1 cellular context compared by ENCODE assay signal in the genomic region with DNA sequence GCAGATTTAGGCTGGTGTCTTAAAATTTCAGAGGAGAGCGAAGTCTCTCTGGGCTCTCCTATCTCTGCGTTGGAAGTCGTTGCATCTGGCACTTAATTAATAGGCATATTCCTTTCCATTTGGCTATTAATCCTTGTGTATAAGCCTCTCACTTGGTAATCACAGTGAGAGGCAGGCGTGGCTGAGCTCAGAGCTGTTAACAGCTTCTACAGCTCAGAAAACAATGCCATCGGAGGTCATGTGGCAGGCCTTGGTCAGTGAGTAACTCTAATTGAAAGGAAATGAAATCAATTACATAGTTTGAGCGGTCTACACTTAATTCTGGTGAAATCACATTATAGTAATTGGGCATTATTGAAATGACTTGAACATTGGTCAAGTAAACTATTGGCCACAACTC.
TF ChIP-seq lines count a peak whose summit lies in the region.

No MANE protein-coding gene starts in this region.

TF ChIP-seq in GM23338, 12 proteins besides CTCF, POLR2A, EP300 and RAD21 (continued from another document):
- TF ChIP-seq, protein P1, sequence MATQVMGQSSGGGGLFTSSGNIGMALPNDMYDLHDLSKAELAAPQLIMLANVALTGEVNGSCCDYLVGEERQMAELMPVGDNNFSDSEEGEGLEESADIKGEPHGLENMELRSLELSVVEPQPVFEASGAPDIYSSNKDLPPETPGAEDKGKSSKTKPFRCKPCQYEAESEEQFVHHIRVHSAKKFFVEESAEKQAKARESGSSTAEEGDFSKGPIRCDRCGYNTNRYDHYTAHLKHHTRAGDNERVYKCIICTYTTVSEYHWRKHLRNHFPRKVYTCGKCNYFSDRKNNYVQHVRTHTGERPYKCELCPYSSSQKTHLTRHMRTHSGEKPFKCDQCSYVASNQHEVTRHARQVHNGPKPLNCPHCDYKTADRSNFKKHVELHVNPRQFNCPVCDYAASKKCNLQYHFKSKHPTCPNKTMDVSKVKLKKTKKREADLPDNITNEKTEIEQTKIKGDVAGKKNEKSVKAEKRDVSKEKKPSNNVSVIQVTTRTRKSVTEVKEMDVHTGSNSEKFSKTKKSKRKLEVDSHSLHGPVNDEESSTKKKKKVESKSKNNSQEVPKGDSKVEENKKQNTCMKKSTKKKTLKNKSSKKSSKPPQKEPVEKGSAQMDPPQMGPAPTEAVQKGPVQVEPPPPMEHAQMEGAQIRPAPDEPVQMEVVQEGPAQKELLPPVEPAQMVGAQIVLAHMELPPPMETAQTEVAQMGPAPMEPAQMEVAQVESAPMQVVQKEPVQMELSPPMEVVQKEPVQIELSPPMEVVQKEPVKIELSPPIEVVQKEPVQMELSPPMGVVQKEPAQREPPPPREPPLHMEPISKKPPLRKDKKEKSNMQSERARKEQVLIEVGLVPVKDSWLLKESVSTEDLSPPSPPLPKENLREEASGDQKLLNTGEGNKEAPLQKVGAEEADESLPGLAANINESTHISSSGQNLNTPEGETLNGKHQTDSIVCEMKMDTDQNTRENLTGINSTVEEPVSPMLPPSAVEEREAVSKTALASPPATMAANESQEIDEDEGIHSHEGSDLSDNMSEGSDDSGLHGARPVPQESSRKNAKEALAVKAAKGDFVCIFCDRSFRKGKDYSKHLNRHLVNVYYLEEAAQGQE (IDR thresholded peaks at IDR 0.05; ENCODE audit: unreplicated experiment), result no peak
- no peak for TF ChIP-seq POLR2AphosphoS5 (IDR thresholded peaks at IDR 0.05; ENCODE audit: low read depth)
- no peak for TF ChIP-seq ZNF331 (CRISPR knock-in tag; IDR thresholded peaks at IDR 0.05; ENCODE audit: low read depth)
- TF ChIP-seq, protein P2, sequence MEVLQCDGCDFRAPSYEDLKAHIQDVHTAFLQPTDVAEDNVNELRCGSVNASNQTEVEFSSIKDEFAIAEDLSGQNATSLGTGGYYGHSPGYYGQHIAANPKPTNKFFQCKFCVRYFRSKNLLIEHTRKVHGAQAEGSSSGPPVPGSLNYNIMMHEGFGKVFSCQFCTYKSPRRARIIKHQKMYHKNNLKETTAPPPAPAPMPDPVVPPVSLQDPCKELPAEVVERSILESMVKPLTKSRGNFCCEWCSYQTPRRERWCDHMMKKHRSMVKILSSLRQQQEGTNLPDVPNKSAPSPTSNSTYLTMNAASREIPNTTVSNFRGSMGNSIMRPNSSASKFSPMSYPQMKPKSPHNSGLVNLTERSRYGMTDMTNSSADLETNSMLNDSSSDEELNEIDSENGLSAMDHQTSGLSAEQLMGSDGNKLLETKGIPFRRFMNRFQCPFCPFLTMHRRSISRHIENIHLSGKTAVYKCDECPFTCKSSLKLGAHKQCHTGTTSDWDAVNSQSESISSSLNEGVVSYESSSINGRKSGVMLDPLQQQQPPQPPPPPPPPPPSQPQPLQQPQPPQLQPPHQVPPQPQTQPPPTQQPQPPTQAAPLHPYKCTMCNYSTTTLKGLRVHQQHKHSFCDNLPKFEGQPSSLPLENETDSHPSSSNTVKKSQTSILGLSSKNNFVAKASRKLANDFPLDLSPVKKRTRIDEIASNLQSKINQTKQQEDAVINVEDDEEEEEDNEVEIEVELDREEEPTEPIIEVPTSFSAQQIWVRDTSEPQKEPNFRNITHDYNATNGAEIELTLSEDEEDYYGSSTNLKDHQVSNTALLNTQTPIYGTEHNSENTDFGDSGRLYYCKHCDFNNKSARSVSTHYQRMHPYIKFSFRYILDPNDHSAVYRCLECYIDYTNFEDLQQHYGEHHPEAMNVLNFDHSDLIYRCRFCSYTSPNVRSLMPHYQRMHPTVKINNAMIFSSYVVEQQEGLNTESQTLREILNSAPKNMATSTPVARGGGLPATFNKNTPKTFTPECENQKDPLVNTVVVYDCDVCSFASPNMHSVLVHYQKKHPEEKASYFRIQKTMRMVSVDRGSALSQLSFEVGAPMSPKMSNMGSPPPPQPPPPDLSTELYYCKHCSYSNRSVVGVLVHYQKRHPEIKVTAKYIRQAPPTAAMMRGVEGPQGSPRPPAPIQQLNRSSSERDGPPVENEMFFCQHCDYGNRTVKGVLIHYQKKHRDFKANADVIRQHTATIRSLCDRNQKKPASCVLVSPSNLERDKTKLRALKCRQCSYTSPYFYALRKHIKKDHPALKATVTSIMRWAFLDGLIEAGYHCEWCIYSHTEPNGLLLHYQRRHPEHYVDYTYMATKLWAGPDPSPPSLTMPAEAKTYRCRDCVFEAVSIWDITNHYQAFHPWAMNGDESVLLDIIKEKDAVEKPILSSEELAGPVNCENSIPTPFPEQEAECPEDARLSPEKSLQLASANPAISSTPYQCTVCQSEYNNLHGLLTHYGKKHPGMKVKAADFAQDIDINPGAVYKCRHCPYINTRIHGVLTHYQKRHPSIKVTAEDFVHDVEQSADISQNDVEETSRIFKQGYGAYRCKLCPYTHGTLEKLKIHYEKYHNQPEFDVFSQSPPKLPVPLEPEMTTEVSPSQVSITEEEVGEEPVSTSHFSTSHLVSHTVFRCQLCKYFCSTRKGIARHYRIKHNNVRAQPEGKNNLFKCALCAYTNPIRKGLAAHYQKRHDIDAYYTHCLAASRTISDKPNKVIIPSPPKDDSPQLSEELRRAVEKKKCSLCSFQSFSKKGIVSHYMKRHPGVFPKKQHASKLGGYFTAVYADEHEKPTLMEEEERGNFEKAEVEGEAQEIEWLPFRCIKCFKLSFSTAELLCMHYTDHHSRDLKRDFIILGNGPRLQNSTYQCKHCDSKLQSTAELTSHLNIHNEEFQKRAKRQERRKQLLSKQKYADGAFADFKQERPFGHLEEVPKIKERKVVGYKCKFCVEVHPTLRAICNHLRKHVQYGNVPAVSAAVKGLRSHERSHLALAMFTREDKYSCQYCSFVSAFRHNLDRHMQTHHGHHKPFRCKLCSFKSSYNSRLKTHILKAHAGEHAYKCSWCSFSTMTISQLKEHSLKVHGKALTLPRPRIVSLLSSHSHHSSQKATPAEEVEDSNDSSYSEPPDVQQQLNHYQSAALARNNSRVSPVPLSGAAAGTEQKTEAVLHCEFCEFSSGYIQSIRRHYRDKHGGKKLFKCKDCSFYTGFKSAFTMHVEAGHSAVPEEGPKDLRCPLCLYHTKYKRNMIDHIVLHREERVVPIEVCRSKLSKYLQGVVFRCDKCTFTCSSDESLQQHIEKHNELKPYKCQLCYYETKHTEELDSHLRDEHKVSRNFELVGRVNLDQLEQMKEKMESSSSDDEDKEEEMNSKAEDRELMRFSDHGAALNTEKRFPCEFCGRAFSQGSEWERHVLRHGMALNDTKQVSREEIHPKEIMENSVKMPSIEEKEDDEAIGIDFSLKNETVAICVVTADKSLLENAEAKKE (CRISPR knock-in tag; IDR thresholded peaks at IDR 0.05), result no peak
